ENCODE assay signal across 8 cellular contexts in the genomic region with DNA sequence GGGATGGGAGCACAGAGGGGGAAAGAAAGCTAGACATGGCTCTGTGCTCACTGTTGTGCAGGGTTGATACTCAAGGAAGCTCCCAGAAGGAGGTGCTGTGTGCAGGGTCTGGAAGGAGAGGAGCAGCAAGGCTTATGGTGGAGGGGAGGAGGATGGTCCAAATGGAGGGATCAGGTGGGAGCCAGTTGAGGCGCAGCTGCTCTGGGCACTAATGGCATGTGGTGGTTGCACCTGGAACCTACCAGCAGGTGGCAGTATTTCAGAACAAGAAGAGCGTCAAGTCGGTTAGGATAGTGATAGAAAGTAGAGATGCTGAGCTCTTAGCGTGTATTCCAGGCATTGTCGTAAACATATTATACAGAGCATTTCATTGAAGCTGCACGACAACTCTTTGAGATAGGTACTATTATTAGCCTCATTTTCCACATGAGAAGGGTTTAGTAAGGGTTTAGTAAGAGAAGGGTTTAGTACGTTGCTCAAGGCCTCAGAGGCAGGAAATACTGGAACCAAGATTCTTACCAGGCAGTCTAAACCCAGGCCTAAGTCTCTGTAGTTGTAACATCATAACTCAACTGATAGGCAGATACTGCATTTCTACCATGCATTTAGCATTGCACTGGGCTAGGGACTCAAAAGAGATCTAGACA.
DNase-seq lines count a peak whose midpoint lies in the region; ATAC-seq, FAIRE-seq and TF ChIP-seq lines count a peak whose summit lies in the region.

No MANE protein-coding gene starts in this region.

- no peaks in the 10 kb centered on the region for H3K9me3 ChIP-seq in OCI-LY1 (ENCODE audit: low read length)
- H3K9me3 ChIP-seq in osteoblast (ENCODE audit: low read depth, low read length), result no peaks in the 10 kb centered on the region

- no peaks in the 10 kb centered on the region for H3K36me3 ChIP-seq in OCI-LY1 (ENCODE audit: insufficient read depth, low read length)
- no peaks in the 10 kb centered on the region for H3K36me3 ChIP-seq in osteoblast (ENCODE audit: insufficient read depth, low read length)

- H3F3A ChIP-seq in OCI-LY1 (ENCODE audit: insufficient read depth, low read length), result no peaks in the 10 kb centered on the region

- no peaks in the 10 kb centered on the region for H4K20me1 ChIP-seq in OCI-LY1 (ENCODE audit: insufficient read depth, low read length)
- no peaks in the 10 kb centered on the region for H4K20me1 ChIP-seq in osteoblast (ENCODE audit: insufficient read depth, low read length)

- no peaks in the 10 kb centered on the region for H3K9me3 Mint-ChIP-seq in activated T-cell treated with anti-CD3 and anti-CD28 coated beads, Interleukin-2, amount 50 U/mL, for 4 hours

- H3K9ac ChIP-seq in OCI-LY1 (ENCODE audit: low read length), result no peak overlapping the region

- H3K9me2 ChIP-seq in OCI-LY1 (ENCODE audit: low read depth, low read length), result no peaks in the 10 kb centered on the region

- H3K4me3 ChIP-seq in OCI-LY1 (ENCODE audit: low read depth, low read length, poor library complexity, severe bottlenecking) (no peak overlapping the region), osteoblast (ENCODE audit: insufficient read depth, low read length) (no peak overlapping the region)

- H3K4me1 Mint-ChIP-seq in activated T-cell treated with anti-CD3 and anti-CD28 coated beads, Interleukin-2, amount 50 U/mL, for 4 hours (ENCODE audit: low read depth), result no peaks in the 10 kb centered on the region

- H3K27me3 Mint-ChIP-seq in activated T-cell treated with anti-CD3 and anti-CD28 coated beads, Interleukin-2, amount 50 U/mL, for 4 hours (ENCODE audit: low read depth), result no peaks in the 10 kb centered on the region

- no peaks in the 10 kb centered on the region for H3K79me2 ChIP-seq in OCI-LY1 (ENCODE audit: insufficient read depth, low read length)
- H3K79me2 ChIP-seq in osteoblast (ENCODE audit: insufficient read depth, low read length), result no peaks in the 10 kb centered on the region

- H2AFZ ChIP-seq in OCI-LY1 (ENCODE audit: low read length), result no peak overlapping the region
- H2AFZ ChIP-seq in osteoblast (ENCODE audit: low read length), result no peak overlapping the region

- no peaks in the 10 kb centered on the region for H3K36me3 Mint-ChIP-seq in activated T-cell treated with anti-CD3 and anti-CD28 coated beads, Interleukin-2, amount 50 U/mL, for 4 hours (ENCODE audit: insufficient read depth)

- H3K27ac ChIP-seq in OCI-LY1 (ENCODE audit: low read depth, low read length, poor library complexity, severe bottlenecking) (no peak overlapping the region), foreskin keratinocyte (no peak overlapping the region), osteoblast (ENCODE audit: low read depth, low read length) (no peak overlapping the region)

- H3K4me1 ChIP-seq in OCI-LY1 (ENCODE audit: insufficient read depth, low read length, severe bottlenecking), result no peaks in the 10 kb centered on the region
- no peaks in the 10 kb centered on the region for H3K4me1 ChIP-seq in foreskin keratinocyte
- H3K4me1 ChIP-seq in osteoblast (ENCODE audit: insufficient read depth, low read length), result no peaks in the 10 kb centered on the region

- ATAC-seq in GM19328 (IDR thresholded peaks at IDR 0.05; ENCODE audit: unreplicated experiment) (peak; percentile 81), foreskin keratinocyte (peak; percentile 64)
- ATAC-seq in activated T-cell treated with anti-CD3 and anti-CD28 coated beads, Interleukin-2, amount 50 U/mL, for 4 hours, result peak; percentile 60 to 61

- no peak overlapping the region for H3K4me2 ChIP-seq in OCI-LY1 (ENCODE audit: low read length)
- H3K4me2 ChIP-seq in osteoblast (ENCODE audit: insufficient read depth, low read length), result no peak overlapping the region

- H3K27me3 ChIP-seq in OCI-LY1 (ENCODE audit: insufficient read depth, low read length) (no peaks in the 10 kb centered on the region), foreskin keratinocyte (peaks cover 4% of the 10 kb centered on the region), osteoblast (ENCODE audit: insufficient read depth, low read length) (no peaks in the 10 kb centered on the region)

- peak; percentile 25 for DNase-seq in CMK (ENCODE audit: low read depth)
- DNase-seq in HT-29 (ENCODE audit: low spot score), result peak; percentile 75
- DNase-seq in activated T-cell treated with anti-CD3 and anti-CD28 coated beads, Interleukin-2, amount 50 U/mL, for 4 hours, result peak; percentile 32
- DNase-seq in foreskin keratinocyte, result peak; percentile 35 to 54
- peak; percentile 92 for DNase-seq in osteoblast (ENCODE audit: insufficient read length, low spot score, missing footprints)
- DNase-seq in urothelium cell line (ENCODE audit: low spot score), result peak; percentile 80

- FAIRE-seq in urothelium cell line (lab: Jason Lieb, UNC), result peak; percentile 55

- no peak overlapping the region for H3K4me3 Mint-ChIP-seq in activated T-cell treated with anti-CD3 and anti-CD28 coated beads, Interleukin-2, amount 50 U/mL, for 4 hours

- TF ChIP-seq CTCF in OCI-LY1 (IDR thresholded peaks at IDR 0.05; ENCODE audit: low read length) (peak; percentile 83), foreskin keratinocyte (conservative IDR thresholded peaks at IDR 0.05) (peak; percentile 89), osteoblast (IDR thresholded peaks at IDR 0.05; ENCODE audit: extremely low read depth, low read depth, low read length) (peak; percentile 78)

Comparison
In these comparisons a context has a peak if more than half of its experiments do, and no peak if none do; other contexts are left out.
1. DNase-seq: peak in every context shown above with its lines; median percentile 92 in osteoblast; 80 in urothelium cell line; 75 in HT-29; 44 in foreskin keratinocyte; 32 in activated T-cell treated with anti-CD3 and anti-CD28 coated beads, Interleukin-2, amount 50 U/mL, for 4 hours; 25 in CMK.